1 cellular context compared by ENCODE assay signal in the genomic region with DNA sequence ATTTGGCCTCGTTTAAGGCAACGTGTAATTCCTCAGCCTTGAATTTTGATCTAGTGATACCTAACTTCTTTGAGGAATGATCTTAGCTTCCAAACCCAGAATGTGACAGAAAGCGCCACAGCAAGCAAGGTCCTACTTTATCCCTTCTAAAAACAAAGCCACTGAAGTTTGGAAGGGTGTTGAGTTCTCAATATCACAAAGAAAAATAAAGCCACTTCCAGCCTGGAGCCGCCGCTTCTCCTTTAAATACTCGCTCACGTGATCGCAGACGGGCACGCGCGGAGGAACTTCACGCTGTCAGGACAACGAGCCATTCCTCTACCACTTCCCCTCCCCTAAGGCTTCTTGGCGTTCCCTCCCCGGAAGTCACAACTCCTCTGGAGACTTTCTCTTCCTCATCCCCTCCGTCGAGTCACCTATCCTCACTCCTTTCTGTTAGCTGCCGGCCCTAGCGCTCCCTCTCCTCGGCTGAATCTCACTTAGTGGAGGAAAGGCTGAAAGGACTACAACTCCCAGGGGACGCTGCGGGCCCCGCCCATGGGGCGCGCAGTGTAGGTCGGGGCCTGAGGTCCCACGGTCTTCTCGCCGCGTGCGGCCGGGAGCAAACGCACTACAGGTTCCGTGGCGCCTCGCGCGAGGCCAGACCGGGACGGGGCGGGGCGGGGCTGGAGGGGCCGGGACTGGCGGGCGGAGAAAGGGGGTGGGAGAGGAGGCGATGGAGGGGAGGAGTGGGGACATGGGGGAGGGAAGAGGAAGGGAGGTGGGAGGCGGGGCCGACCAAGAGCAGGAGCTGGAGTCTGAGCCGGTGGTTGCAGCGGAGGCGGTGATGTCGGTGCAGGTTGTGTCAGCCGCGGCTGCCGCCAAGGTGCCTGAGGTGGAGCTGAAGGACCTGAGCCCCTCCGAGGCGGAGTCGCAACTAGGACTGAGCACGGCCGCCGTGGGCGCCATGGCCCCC.
A peak's percentile ranks its signal among the peaks of the same experiment; 100 is the strongest.
TF ChIP-seq lines count a peak whose summit lies in the region.

A gene (plus strand): TSS at position 780 of the 955 bp plus-strand sequence.

TF ChIP-seq in HepG2, 621 proteins besides CTCF, POLR2A, EP300 and RAD21 (continued from another document and continues in another):
- TF ChIP-seq, protein P1, sequence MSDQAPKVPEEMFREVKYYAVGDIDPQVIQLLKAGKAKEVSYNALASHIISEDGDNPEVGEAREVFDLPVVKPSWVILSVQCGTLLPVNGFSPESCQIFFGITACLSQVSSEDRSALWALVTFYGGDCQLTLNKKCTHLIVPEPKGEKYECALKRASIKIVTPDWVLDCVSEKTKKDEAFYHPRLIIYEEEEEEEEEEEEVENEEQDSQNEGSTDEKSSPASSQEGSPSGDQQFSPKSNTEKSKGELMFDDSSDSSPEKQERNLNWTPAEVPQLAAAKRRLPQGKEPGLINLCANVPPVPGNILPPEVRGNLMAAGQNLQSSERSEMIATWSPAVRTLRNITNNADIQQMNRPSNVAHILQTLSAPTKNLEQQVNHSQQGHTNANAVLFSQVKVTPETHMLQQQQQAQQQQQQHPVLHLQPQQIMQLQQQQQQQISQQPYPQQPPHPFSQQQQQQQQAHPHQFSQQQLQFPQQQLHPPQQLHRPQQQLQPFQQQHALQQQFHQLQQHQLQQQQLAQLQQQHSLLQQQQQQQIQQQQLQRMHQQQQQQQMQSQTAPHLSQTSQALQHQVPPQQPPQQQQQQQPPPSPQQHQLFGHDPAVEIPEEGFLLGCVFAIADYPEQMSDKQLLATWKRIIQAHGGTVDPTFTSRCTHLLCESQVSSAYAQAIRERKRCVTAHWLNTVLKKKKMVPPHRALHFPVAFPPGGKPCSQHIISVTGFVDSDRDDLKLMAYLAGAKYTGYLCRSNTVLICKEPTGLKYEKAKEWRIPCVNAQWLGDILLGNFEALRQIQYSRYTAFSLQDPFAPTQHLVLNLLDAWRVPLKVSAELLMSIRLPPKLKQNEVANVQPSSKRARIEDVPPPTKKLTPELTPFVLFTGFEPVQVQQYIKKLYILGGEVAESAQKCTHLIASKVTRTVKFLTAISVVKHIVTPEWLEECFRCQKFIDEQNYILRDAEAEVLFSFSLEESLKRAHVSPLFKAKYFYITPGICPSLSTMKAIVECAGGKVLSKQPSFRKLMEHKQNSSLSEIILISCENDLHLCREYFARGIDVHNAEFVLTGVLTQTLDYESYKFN (CRISPR knock-in tag; conservative IDR thresholded peaks at IDR 0.05), result 0 out of 2 replicates have a peak, but pooled peaks have one; percentile 2
- TF ChIP-seq, protein P2, sequence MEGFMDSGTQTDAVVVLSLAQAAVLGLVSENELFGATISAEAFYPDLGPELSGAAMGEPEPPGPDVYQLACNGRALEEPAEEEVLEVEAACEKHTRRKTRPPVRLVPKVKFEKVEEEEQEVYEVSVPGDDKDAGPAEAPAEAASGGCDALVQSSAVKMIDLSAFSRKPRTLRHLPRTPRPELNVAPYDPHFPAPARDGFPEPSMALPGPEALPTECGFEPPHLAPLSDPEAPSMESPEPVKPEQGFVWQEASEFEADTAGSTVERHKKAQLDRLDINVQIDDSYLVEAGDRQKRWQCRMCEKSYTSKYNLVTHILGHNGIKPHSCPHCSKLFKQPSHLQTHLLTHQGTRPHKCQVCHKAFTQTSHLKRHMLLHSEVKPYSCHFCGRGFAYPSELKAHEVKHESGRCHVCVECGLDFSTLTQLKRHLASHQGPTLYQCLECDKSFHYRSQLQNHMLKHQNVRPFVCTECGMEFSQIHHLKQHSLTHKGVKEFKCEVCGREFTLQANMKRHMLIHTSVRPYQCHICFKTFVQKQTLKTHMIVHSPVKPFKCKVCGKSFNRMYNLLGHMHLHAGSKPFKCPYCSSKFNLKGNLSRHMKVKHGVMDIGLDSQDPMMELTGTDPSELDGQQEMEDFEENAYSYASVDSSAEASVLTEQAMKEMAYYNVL (CRISPR knock-in tag; IDR thresholded peaks at IDR 0.05; ENCODE audit: borderline replicate concordance), result peak; percentile 68; the same call in 1 of the 2 replicates
- TF ChIP-seq HMGA1 (CRISPR knock-in tag; conservative IDR thresholded peaks at IDR 0.05) (no peak), KLF9 (CRISPR knock-in tag; IDR thresholded peaks at IDR 0.05; ENCODE audit: low read depth) (no peak), HDAC1 (CRISPR knock-in tag; IDR thresholded peaks at IDR 0.05) (peak; percentile 50), HNF4A (CRISPR knock-in tag; IDR thresholded peaks at IDR 0.05) (no peak), U2AF2 (IDR thresholded peaks at IDR 0.05; ENCODE audit: low read depth, low read length) (no peak), ZNF44 (CRISPR knock-in tag; IDR thresholded peaks at IDR 0.05) (no peak; the same call in 1 of the 2 replicates), MED13 (CRISPR knock-in tag; IDR thresholded peaks at IDR 0.05) (no peak), SOX5 (CRISPR knock-in tag; IDR thresholded peaks at IDR 0.05; ENCODE audit: borderline replicate concordance) (peak; percentile 12; the same call in 1 of the 2 replicates), ZNF605 (CRISPR knock-in tag; IDR thresholded peaks at IDR 0.05) (peak; percentile 27; the same call in 1 of the 2 replicates), ZNF567 (CRISPR knock-in tag; IDR thresholded peaks at IDR 0.05; ENCODE audit: borderline replicate concordance) (peak; percentile 77; the same call in 1 of the 2 replicates), ZFP90 (CRISPR knock-in tag; IDR thresholded peaks at IDR 0.05; ENCODE audit: borderline replicate concordance) (peak; percentile 38; the same call in 1 of the 2 replicates), RXRA (CRISPR knock-in tag; IDR thresholded peaks at IDR 0.05) (peak; percentile 55; the same call in 1 of the 2 replicates), MZF1 (CRISPR knock-in tag; IDR thresholded peaks at IDR 0.05; ENCODE audit: borderline replicate concordance) (no peak), ZNF446 (CRISPR knock-in tag; IDR thresholded peaks at IDR 0.05) (0 out of 2 replicates have a peak, but pooled peaks have one; percentile 41), PHF20 (CRISPR knock-in tag; IDR thresholded peaks at IDR 0.05) (no peak), BHLHE40 (IDR thresholded peaks at IDR 0.05; ENCODE audit: low read length) (peak; percentile 91), ZFP1 (CRISPR knock-in tag; IDR thresholded peaks at IDR 0.05) (0 out of 2 replicates have a peak, but pooled peaks have one; percentile 20), SALL1 (CRISPR knock-in tag; IDR thresholded peaks at IDR 0.05) (peak; percentile 73), GLI4 (CRISPR knock-in tag; IDR thresholded peaks at IDR 0.05; ENCODE audit: borderline replicate concordance) (peak; percentile 51; the same call in 1 of the 2 replicates), ZNF343 (CRISPR knock-in tag; IDR thresholded peaks at IDR 0.05) (0 out of 2 replicates have a peak, but pooled peaks have one; percentile 20), ZNF746 (CRISPR knock-in tag; IDR thresholded peaks at IDR 0.05) (peak; percentile 96), SIN3B (IDR thresholded peaks at IDR 0.05; ENCODE audit: low read length) (peak; percentile 73), ZNF776 (CRISPR knock-in tag; IDR thresholded peaks at IDR 0.05) (0 out of 2 replicates have a peak, but pooled peaks have one; percentile 62), CBX1 (IDR thresholded peaks at IDR 0.05; ENCODE audit: low read depth) (peak; percentile 48), CBX5 (CRISPR knock-in tag; IDR thresholded peaks at IDR 0.05; ENCODE audit: borderline replicate concordance) (0 out of 2 replicates have a peak, but pooled peaks have one; percentile 10), TBX2 (CRISPR knock-in tag; IDR thresholded peaks at IDR 0.05; ENCODE audit: borderline replicate concordance) (peak; percentile 62), ZNF775 (CRISPR knock-in tag; IDR thresholded peaks at IDR 0.05; ENCODE audit: borderline replicate concordance) (no peak), ZNF720 (CRISPR knock-in tag; IDR thresholded peaks at IDR 0.05) (no peak)
- TF ChIP-seq, protein P3, sequence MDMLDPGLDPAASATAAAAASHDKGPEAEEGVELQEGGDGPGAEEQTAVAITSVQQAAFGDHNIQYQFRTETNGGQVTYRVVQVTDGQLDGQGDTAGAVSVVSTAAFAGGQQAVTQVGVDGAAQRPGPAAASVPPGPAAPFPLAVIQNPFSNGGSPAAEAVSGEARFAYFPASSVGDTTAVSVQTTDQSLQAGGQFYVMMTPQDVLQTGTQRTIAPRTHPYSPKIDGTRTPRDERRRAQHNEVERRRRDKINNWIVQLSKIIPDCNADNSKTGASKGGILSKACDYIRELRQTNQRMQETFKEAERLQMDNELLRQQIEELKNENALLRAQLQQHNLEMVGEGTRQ (IDR thresholded peaks at IDR 0.05; ENCODE audit: low read depth, low read length), result peak; percentile 88
- TF ChIP-seq, protein P3 (CRISPR knock-in tag; IDR thresholded peaks at IDR 0.05; ENCODE audit: borderline replicate concordance), result peak; percentile 95; the same call in 1 of the 2 replicates
- TF ChIP-seq, protein P4, sequence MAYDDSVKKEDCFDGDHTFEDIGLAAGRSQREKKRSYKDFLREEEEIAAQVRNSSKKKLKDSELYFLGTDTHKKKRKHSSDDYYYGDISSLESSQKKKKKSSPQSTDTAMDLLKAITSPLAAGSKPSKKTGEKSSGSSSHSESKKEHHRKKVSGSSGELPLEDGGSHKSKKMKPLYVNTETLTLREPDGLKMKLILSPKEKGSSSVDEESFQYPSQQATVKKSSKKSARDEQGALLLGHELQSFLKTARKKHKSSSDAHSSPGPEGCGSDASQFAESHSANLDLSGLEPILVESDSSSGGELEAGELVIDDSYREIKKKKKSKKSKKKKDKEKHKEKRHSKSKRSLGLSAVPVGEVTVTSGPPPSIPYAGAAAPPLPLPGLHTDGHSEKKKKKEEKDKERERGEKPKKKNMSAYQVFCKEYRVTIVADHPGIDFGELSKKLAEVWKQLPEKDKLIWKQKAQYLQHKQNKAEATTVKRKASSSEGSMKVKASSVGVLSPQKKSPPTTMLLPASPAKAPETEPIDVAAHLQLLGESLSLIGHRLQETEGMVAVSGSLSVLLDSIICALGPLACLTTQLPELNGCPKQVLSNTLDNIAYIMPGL (CRISPR knock-in tag; IDR thresholded peaks at IDR 0.05; ENCODE audit: borderline replicate concordance in 1 of 2, low read depth in 1 of 2), result peak; percentile 13 to 66; a peak in 2 of 4 replicates
- TF ChIP-seq, protein P5, sequence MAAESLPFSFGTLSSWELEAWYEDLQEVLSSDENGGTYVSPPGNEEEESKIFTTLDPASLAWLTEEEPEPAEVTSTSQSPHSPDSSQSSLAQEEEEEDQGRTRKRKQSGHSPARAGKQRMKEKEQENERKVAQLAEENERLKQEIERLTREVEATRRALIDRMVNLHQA (CRISPR knock-in tag; IDR thresholded peaks at IDR 0.05), result no peak
- TF ChIP-seq, protein P6, sequence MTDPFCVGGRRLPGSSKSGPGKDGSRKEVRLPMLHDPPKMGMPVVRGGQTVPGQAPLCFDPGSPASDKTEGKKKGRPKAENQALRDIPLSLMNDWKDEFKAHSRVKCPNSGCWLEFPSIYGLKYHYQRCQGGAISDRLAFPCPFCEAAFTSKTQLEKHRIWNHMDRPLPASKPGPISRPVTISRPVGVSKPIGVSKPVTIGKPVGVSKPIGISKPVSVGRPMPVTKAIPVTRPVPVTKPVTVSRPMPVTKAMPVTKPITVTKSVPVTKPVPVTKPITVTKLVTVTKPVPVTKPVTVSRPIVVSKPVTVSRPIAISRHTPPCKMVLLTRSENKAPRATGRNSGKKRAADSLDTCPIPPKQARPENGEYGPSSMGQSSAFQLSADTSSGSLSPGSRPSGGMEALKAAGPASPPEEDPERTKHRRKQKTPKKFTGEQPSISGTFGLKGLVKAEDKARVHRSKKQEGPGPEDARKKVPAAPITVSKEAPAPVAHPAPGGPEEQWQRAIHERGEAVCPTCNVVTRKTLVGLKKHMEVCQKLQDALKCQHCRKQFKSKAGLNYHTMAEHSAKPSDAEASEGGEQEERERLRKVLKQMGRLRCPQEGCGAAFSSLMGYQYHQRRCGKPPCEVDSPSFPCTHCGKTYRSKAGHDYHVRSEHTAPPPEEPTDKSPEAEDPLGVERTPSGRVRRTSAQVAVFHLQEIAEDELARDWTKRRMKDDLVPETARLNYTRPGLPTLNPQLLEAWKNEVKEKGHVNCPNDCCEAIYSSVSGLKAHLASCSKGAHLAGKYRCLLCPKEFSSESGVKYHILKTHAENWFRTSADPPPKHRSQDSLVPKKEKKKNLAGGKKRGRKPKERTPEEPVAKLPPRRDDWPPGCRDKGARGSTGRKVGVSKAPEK (CRISPR knock-in tag; IDR thresholded peaks at IDR 0.05; ENCODE audit: borderline replicate concordance), result no peak
- TF ChIP-seq, protein P7, sequence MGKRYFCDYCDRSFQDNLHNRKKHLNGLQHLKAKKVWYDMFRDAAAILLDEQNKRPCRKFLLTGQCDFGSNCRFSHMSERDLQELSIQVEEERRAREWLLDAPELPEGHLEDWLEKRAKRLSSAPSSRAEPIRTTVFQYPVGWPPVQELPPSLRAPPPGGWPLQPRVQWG (CRISPR knock-in tag; IDR thresholded peaks at IDR 0.05; ENCODE audit: borderline replicate concordance, low read depth), result no peak
- TF ChIP-seq, protein P8, sequence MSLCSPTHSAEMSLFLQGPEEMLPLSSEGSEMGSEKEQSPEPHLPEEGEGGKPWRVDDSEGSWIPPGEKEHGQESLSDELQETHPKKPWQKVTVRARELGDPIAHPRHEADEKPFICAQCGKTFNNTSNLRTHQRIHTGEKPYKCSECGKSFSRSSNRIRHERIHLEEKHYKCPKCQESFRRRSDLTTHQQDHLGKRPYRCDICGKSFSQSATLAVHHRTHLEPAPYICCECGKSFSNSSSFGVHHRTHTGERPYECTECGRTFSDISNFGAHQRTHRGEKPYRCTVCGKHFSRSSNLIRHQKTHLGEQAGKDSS (CRISPR knock-in tag; IDR thresholded peaks at IDR 0.05; ENCODE audit: borderline replicate concordance, low read depth), result 0 out of 2 replicates have a peak, but pooled peaks have one; percentile 24
- TF ChIP-seq, protein P9, sequence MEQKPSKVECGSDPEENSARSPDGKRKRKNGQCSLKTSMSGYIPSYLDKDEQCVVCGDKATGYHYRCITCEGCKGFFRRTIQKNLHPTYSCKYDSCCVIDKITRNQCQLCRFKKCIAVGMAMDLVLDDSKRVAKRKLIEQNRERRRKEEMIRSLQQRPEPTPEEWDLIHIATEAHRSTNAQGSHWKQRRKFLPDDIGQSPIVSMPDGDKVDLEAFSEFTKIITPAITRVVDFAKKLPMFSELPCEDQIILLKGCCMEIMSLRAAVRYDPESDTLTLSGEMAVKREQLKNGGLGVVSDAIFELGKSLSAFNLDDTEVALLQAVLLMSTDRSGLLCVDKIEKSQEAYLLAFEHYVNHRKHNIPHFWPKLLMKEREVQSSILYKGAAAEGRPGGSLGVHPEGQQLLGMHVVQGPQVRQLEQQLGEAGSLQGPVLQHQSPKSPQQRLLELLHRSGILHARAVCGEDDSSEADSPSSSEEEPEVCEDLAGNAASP (CRISPR knock-in tag; IDR thresholded peaks at IDR 0.05; ENCODE audit: borderline replicate concordance), result 0 out of 2 replicates have a peak, but pooled peaks have one; percentile 43
- TF ChIP-seq, protein P10, sequence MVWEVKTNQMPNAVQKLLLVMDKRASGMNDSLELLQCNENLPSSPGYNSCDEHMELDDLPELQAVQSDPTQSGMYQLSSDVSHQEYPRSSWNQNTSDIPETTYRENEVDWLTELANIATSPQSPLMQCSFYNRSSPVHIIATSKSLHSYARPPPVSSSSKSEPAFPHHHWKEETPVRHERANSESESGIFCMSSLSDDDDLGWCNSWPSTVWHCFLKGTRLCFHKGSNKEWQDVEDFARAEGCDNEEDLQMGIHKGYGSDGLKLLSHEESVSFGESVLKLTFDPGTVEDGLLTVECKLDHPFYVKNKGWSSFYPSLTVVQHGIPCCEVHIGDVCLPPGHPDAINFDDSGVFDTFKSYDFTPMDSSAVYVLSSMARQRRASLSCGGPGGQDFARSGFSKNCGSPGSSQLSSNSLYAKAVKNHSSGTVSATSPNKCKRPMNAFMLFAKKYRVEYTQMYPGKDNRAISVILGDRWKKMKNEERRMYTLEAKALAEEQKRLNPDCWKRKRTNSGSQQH (CRISPR knock-in tag; IDR thresholded peaks at IDR 0.05; ENCODE audit: low read depth), result peak; percentile 23; the same call in 1 of the 2 replicates
